In the genomic region with DNA sequence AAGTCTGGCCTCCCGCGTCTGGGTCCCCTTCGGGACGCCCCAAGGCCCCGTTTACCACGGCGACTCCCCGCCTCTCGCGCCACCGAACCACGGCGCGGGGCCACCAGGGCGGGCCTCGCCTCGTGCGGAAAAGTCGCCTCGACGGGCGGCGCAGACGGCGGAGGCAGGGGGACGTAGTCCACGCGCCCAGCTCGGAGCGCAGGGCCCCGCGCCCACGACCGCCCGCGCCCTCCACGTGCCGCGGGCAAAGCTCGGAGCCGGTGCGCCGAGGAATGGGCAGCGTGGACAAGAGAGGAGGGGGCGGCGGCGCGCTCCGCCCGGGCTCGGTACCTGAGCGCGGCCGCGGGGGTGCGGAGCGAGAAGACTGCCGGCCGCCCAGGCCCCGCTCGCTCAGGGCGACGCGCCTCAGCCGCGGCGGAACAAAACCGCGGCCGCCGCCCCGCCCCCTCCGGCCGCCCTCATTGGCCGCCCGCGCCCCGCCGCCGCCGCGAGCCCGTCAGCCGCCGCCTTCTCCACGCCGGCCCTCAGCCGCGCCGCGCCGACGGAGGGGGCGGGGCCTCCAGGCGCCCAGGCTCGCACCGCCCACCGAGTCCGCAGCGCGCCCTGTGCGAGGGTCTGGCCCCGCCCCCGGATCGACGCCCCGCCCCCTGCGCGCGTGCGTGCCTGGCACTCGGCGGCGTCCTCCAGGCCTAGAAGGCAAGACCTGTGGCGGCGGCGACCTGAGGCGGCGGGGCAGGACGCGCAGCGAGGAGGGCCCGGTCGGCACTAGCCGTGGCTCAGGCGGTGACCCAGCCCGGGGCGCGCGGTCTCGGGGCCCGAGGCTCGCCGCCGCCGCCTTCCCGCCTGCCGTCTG, we compare ENCODE assay signal across 8 cellular contexts. TPM values are rescaled to one million over a fixed set of nuclear protein-coding genes. Genes with fewer than 3 reads are reported as not detected.
A peak's percentile ranks its signal among the peaks of the same experiment; 100 is the strongest.
DNase-seq lines count a peak whose midpoint lies in the region; TF ChIP-seq lines count a peak whose summit lies in the region.

A gene with protein sequence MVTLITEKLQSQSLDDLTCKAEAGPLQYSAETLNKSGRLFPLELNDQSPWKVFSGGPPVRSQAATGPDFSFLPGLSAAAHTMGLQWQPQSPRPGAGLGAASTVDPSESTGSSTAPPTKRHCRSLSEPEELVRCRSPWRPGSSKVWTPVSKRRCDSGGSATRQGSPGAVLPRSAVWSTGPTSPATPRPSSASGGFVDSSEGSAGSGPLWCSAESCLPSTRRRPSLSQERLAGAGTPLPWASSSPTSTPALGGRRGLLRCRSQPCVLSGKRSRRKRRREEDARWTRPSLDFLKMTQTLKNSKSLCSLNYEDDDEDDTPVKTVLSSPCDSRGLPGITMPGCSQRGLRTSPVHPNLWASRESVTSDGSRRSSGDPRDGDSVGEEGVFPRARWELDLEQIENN (minus strand): TSS at position 411 of the 853 bp plus-strand sequence. CDS start 15,572 bp downstream, outside the sequence.

- peak within 1 kb of the TSS; percentile 70 for H3K4me3 ChIP-seq in GM23248
- H3K4me3 ChIP-seq in LNCaP clone FGC (ENCODE audit: low read depth, low read length), result peak within 1 kb of the TSS; percentile 65
- H3K4me3 ChIP-seq in SK-N-MC, result peak within 1 kb of the TSS; percentile 83

- H3K36me3 ChIP-seq in GM23248 (ENCODE audit: low read depth) (no peaks in the 10 kb centered on the region), SK-N-MC (ENCODE audit: insufficient read depth, low read length) (no peaks in the 10 kb centered on the region)

- H2AFZ ChIP-seq in GM23248, result peak within 1 kb of the TSS; percentile 79

- DNase-seq in ELF-1 (ENCODE audit: low read depth, low spot score), result peak; percentile 84
- DNase-seq in GM23248, result peak; percentile 93
- DNase-seq in LNCaP clone FGC (ENCODE audit: low read depth), result no peak
- no peak for DNase-seq in SK-N-MC (ENCODE audit: low read depth, low spot score)
- DNase-seq in activated naive CD4-positive, alpha-beta T cell treated with anti-CD3 and anti-CD28 coated beads, Interleukin-2, amount 50 U/mL, for 16 hours, result peak; percentile 95
- peak; percentile 94 for DNase-seq in germinal center (ENCODE audit: low spot score)
- DNase-seq in occipital lobe (lab: John Stamatoyannopoulos, UW), result peak; percentile 78
- DNase-seq in superior temporal gyrus (ENCODE audit: extremely low spot score), result peak; percentile 77

- 4 to 7% methylated on average over 82 to 91 of the region's 138 CpGs for WGBS in GM23248 (ENCODE audit: low coverage in 1 of 2, low lambda C conversion rate in 2 of 2, missing lambda C conversion rate in 2 of 2), 2 experiments

- in situ Hi-C loops in GM23248 (cut with MboI), result no loop called here

- peak within 1 kb of the TSS; percentile 78 for H3K9ac ChIP-seq in GM23248
- peak within 1 kb of the TSS; percentile 72 for H3K9ac ChIP-seq in SK-N-MC (ENCODE audit: insufficient read length)

- H3K9me3 ChIP-seq in GM23248 (ENCODE audit: low read depth), result no peaks in the 10 kb centered on the region
- H3K9me3 ChIP-seq in SK-N-MC (ENCODE audit: low read depth, low read length), result no peaks in the 10 kb centered on the region

- H3K4me2 ChIP-seq in GM23248 (ENCODE audit: unreplicated experiment), result peak within 1 kb of the TSS; percentile 87

- TF ChIP-seq CTCF in LNCaP clone FGC (IDR thresholded peaks at IDR 0.05; ENCODE audit: control insufficient read depth, extremely low read depth, insufficient read depth), result no peak

- H3K9me2 ChIP-seq in GM23248 (ENCODE audit: insufficient read depth), result no peaks in the 10 kb centered on the region

- no peaks in the 10 kb centered on the region for H3K4me1 ChIP-seq in GM23248 (ENCODE audit: insufficient read depth)

- H3K27ac ChIP-seq in GM23248 (peak within 1 kb of the TSS; percentile 84), SK-N-MC (peak within 1 kb of the TSS; percentile 8; the same call in 1 of the 2 replicates)

- no peaks in the 10 kb centered on the region for H4K20me1 ChIP-seq in GM23248 (ENCODE audit: insufficient read depth)

- no peaks in the 10 kb centered on the region for H3K79me2 ChIP-seq in GM23248 (ENCODE audit: insufficient read depth)

- H3K27me3 ChIP-seq in GM23248 (replicated peaks; ENCODE audit: insufficient read depth), result no peaks in the 10 kb centered on the region

- H3F3A ChIP-seq in GM23248 (ENCODE audit: insufficient read depth), result peaks cover 25% of the 10 kb centered on the region

RNA-seq across cellular contexts. Expression of the gene that starts here (rescaled TPM):
- total RNA-seq in GM23248 (2014; rRNA removed; shearing (Covaris generic)), result 3.8 and 15.3 TPM in 2 replicates
- polyA plus RNA-seq in GM23248 (2016; fragmentation: Nextera tagmentation; extraction: Ambion mirVana), result 1.4 and 2.8 TPM in 2 replicates
- total RNA-seq in occipital lobe, result 0.78 TPM

Comparison
In these comparisons a context has a peak if more than half of its experiments do, and no peak if none do; other contexts are left out.
1. Peak in DNase-seq in occipital lobe; RNA of the gene not detected or under 1 TPM.
2. DNase-seq: peak in ELF-1 (single experiment), GM23248 (single experiment), activated naive CD4-positive, alpha-beta T cell treated with anti-CD3 and anti-CD28 coated beads, Interleukin-2, amount 50 U/mL, for 16 hours (single experiment), germinal center (single experiment) and superior temporal gyrus (single experiment); none in LNCaP clone FGC (single experiment) and SK-N-MC (single experiment).
3. Peak in every context shown above with its lines, with median percentiles within 50 percentile points of each other: H3K4me3 ChIP-seq.